ENCODE assay signal across 28 cellular contexts in the genomic region with DNA sequence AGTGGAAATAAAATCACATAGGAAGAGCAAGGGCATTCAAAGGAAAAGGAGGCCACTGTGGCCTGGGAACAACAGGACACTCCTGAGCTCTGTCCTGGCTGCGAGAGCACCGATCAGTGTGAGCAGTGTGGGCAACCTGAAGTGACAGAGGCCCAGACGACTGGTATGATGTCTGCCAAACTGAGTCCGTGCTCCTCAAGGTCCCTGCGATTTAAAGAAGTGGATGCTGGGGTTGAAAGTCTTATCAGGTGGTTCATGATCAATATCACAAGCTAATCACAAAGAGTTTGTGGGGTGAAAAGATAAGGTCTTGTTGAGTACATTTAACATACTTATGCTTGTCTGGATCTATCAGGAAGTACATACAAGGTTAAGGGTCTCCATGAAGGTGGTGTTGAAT.
"Had no signal": no experiment of that assay in that cellular context is flagged by ENCODE, and none has a peak within 500 bp of the region (broad histone marks: within the 10 kb centered on the region; RNA-seq: fewer than 3 reads in every experiment).

No MANE protein-coding gene starts in this region.

- ATAC-seq: activated naive CD8-positive, alpha-beta T cell treated with anti-CD3 and anti-CD28 coated beads, Interleukin-2, amount 50 U/mL, for 24 hours; activated T-helper 17 cell treated with anti-CD3 and anti-CD28 coated beads, Interleukin-2, amount 50 U/mL, for 72 hours; left lung; naive thymus-derived CD4-positive, alpha-beta T cell; right cardiac atrium had no signal

- H3K27ac ChIP-seq: breast epithelium, epithelial cell of prostate, esophagus squamous epithelium, parathyroid adenoma, thoracic aorta had no signal

- H3K9me3 Mint-ChIP-seq: activated CD4-positive, alpha-beta memory T cell treated with anti-CD3 and anti-CD28 coated beads for 36 hours; activated naive CD8-positive, alpha-beta T cell treated with anti-CD3 and anti-CD28 coated beads, Interleukin-2, amount 50 U/mL, for 24 hours; activated T-helper 17 cell treated with anti-CD3 and anti-CD28 coated beads, Interleukin-2, amount 50 U/mL, for 72 hours; central memory CD8-positive, alpha-beta T cell; dendritic cell treated with granulocyte-macrophage colony-stimulating factor and Interleukin-4, amounts not matched to agents 40 ng/mL and 50 ng/mL, for 4 days; endodermal cell; naive thymus-derived CD4-positive, alpha-beta T cell had no signal

- H3K4me3 ChIP-seq: breast epithelium, esophagus squamous epithelium, left lung, thoracic aorta had no signal

- H3K4me3 Mint-ChIP-seq: activated CD4-positive, alpha-beta memory T cell treated with anti-CD3 and anti-CD28 coated beads for 36 hours; activated naive CD8-positive, alpha-beta T cell treated with anti-CD3 and anti-CD28 coated beads, Interleukin-2, amount 50 U/mL, for 24 hours; activated T-helper 17 cell treated with anti-CD3 and anti-CD28 coated beads, Interleukin-2, amount 50 U/mL, for 72 hours; central memory CD8-positive, alpha-beta T cell; endodermal cell; naive thymus-derived CD4-positive, alpha-beta T cell had no signal

- H3K9me3 ChIP-seq: breast epithelium, esophagus squamous epithelium, left lung, thoracic aorta had no signal

- H3K27me3 ChIP-seq: breast epithelium, esophagus squamous epithelium, left lung had no signal

- H3K36me3 ChIP-seq: breast epithelium, thoracic aorta had no signal

- H3K36me3 Mint-ChIP-seq: activated CD4-positive, alpha-beta memory T cell treated with anti-CD3 and anti-CD28 coated beads for 36 hours had no signal

- DNase-seq: activated CD4-positive, alpha-beta memory T cell treated with anti-CD3 and anti-CD28 coated beads for 36 hours; activated CD4-positive, alpha-beta T cell treated with anti-CD3 and anti-CD28 coated beads for 4 hours; activated CD4-positive, CD25-positive, alpha-beta regulatory T cell; activated CD8-positive, alpha-beta memory T cell treated with anti-CD3 and anti-CD28 coated beads, Interleukin-2, amount 50 U/mL, for 4 hours; activated gamma-delta T cell treated with Interleukin-2 at 50 U/mL for 16 hours; activated naive CD4-positive, alpha-beta T cell treated with anti-CD3 and anti-CD28 coated beads, Interleukin-2, amount 50 U/mL, for 16 hours; activated naive CD8-positive, alpha-beta T cell treated with anti-CD3 and anti-CD28 coated beads, Interleukin-2, amount 50 U/mL, for 24 hours; activated T-cell treated with anti-CD3 and anti-CD28 coated beads, Interleukin-2, amount 50 U/mL, for 1 hour; amygdala; endodermal cell; esophagus squamous epithelium; left lung; mammary epithelial cell; midbrain; naive thymus-derived CD4-positive, alpha-beta T cell; nucleus accumbens; right cardiac atrium; stimulated activated CD4-positive, alpha-beta T cell treated with anti-CD3 and anti-CD28 coated beads, Interleukin-15, amount 100 ng/mL, for 24 hours; stimulated activated CD4-positive, alpha-beta T cell treated with anti-CD3 and anti-CD28 coated beads, Interleukin-2, amount 100 ng/mL, for 24 hours; stimulated activated naive CD4-positive, alpha-beta T cell treated with Interleukin-2 at 50 U/mL for 16 hours had no signal

- H3K4me1 Mint-ChIP-seq: activated naive CD8-positive, alpha-beta T cell treated with anti-CD3 and anti-CD28 coated beads, Interleukin-2, amount 50 U/mL, for 24 hours; activated T-helper 17 cell treated with anti-CD3 and anti-CD28 coated beads, Interleukin-2, amount 50 U/mL, for 72 hours; central memory CD8-positive, alpha-beta T cell had no signal

- H3K27me3 Mint-ChIP-seq: activated CD4-positive, alpha-beta memory T cell treated with anti-CD3 and anti-CD28 coated beads for 36 hours; activated naive CD8-positive, alpha-beta T cell treated with anti-CD3 and anti-CD28 coated beads, Interleukin-2, amount 50 U/mL, for 24 hours; activated T-helper 17 cell treated with anti-CD3 and anti-CD28 coated beads, Interleukin-2, amount 50 U/mL, for 72 hours; central memory CD8-positive, alpha-beta T cell; dendritic cell treated with granulocyte-macrophage colony-stimulating factor and Interleukin-4, amounts not matched to agents 40 ng/mL and 50 ng/mL, for 4 days; naive thymus-derived CD4-positive, alpha-beta T cell; type B pancreatic cell had no signal

- H3K27ac Mint-ChIP-seq: activated CD4-positive, alpha-beta memory T cell treated with anti-CD3 and anti-CD28 coated beads for 36 hours; activated naive CD8-positive, alpha-beta T cell treated with anti-CD3 and anti-CD28 coated beads, Interleukin-2, amount 50 U/mL, for 24 hours; activated T-helper 17 cell treated with anti-CD3 and anti-CD28 coated beads, Interleukin-2, amount 50 U/mL, for 72 hours; endodermal cell; naive thymus-derived CD4-positive, alpha-beta T cell; type B pancreatic cell had no signal
